In the genomic region with DNA sequence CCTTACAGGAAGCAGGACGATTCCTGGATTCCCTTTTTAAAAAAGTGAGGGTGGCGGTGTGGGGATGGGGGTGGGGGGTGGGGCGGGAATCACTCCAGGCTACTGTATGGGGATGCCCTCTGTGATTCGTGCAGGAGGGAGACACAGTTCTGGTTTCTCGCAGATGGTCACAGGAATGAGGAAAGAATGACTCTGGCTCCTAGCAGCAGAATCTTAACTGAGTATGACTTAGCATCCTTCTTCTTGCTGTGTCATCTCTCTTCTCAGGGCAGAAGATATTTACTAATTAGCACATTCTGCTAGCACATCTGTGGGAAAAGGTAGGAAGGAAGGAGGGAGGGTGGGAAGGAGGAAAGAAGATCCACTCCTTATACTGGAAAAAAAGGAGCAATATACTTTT, we compare ENCODE assay signal across 5 cellular contexts.
DNase-seq lines count a peak whose midpoint lies in the region; ATAC-seq, FAIRE-seq and TF ChIP-seq lines count a peak whose summit lies in the region.
"Not testable (repeated sequence)": the region's sequence is repeated elsewhere in the genome, so short reads cannot be mapped to it uniquely, and the experiment has no call there.

No MANE protein-coding gene starts in this region.

- not testable (repeated sequence) for H3K27ac ChIP-seq in K562 (ENCODE audit: extremely low read depth, low read depth, low read length); mesendoderm (ENCODE audit: low read depth, low read length)

- H3K9me3 ChIP-seq in K562 (replicated peaks; ENCODE audit: control insufficient read depth, insufficient read depth, low read depth, low read length): not testable (repeated sequence)

- TF ChIP-seq CTCF in WTC11 (IDR thresholded peaks at IDR 0.05); K562 (IDR thresholded peaks at IDR 0.05 in 2 of 3, conservative IDR thresholded peaks at IDR 0.05 in 1 of 3; ENCODE audit: insufficient read depth in 2 of 3, low read depth in 1 of 3, low read length in 3 of 3): not testable (repeated sequence)

- no CpG with 5 or more reads among the region's 5 CpGs for WGBS in K562 (ENCODE audit: insufficient coverage, low coverage, missing lambda C conversion rate)
- no CpG with 5 or more reads among the region's 5 CpGs for WGBS in mesendoderm (ENCODE audit: extremely low coverage, insufficient coverage, low lambda C conversion rate)

- H3K9me3 Mint-ChIP-seq in WTC11: not testable (repeated sequence)

- not testable (repeated sequence) for H3K4me1 ChIP-seq in K562 (replicated peaks in 1 of 2; ENCODE audit: control insufficient read depth in 2 of 2, insufficient read depth in 2 of 2, low read length in 2 of 2); mesendoderm (ENCODE audit: control insufficient read depth, low read depth, low read length)

- TF ChIP-seq EP300 in K562 (IDR thresholded peaks at IDR 0.05; ENCODE audit: low read length): not testable (repeated sequence)

- H3K9me1 ChIP-seq in K562 (ENCODE audit: control insufficient read depth, insufficient read depth, low read length): not testable (repeated sequence)

- not testable (repeated sequence) for H3K9ac ChIP-seq in K562 (ENCODE audit: insufficient read depth in 1 of 2, low read depth in 2 of 2, low read length in 2 of 2); mesendoderm (ENCODE audit: low read length)

- H3K4me2 ChIP-seq in K562 (ENCODE audit: insufficient read depth, low read length); mesendoderm (ENCODE audit: low read length): not testable (repeated sequence)

- not testable (repeated sequence) for H2BK15ac ChIP-seq in mesendoderm (replicated peaks; ENCODE audit: low read depth)

- not testable (repeated sequence) for H2BK5ac ChIP-seq in mesendoderm (ENCODE audit: low read length)

- intact Hi-C loops in K562 (cut with micrococcal nuclease): not testable (repeated sequence)

- not testable (repeated sequence) for H2AK5ac ChIP-seq in mesendoderm (ENCODE audit: low read length)

- H3K4me1 Mint-ChIP-seq in WTC11: peaks cover 24% of the 10 kb centered on the region

- not testable (repeated sequence) for H3K4ac ChIP-seq in mesendoderm (ENCODE audit: low read depth, low read length)

- CTCF ChIA-PET in WTC11 (lab: Charles Lee); K562 (lab: Yijun Ruan, JAX; ENCODE audit: low intra/inter-chr PET ratio): not testable (repeated sequence)

- ATAC-seq in WTC11 (peak; percentile 36; the same call in 1 of the 2 replicates), K562 (peak; percentile 66)

- not testable (repeated sequence) for H3K23ac ChIP-seq in mesendoderm (ENCODE audit: low read length)

- H3K56ac ChIP-seq in mesendoderm (ENCODE audit: low read length): not testable (repeated sequence)

- not testable (repeated sequence) for H3K27ac Mint-ChIP-seq in WTC11

- not testable (repeated sequence) for H3K4me3 Mint-ChIP-seq in WTC11

- BruUV-seq in K562 (replicated peaks; lab: Mats Ljungman, UMichigan): not testable (repeated sequence)

- POLR2A ChIA-PET in WTC11 (lab: Charles Lee); K562 (lab: Yijun Ruan, JAX): not testable (repeated sequence)

- not testable (repeated sequence) for H3K27me3 ChIP-seq in K562 (ENCODE audit: control insufficient read depth in 2 of 2, insufficient read depth in 2 of 2, low read length in 2 of 2); mesendoderm (ENCODE audit: insufficient read depth, low read length, poor library complexity)

- not testable (repeated sequence) for H3K4me3 ChIP-seq in K562; mesendoderm (ENCODE audit: low read length)

- H2AFZ ChIP-seq in K562 (ENCODE audit: low read depth, low read length): not testable (repeated sequence)

- DNase-seq in H54 (ENCODE audit: insufficient read length, low spot score); WTC11 (ENCODE audit: low spot score): not testable (repeated sequence)
- peak in 1 of 4 experiments; percentile 1 for DNase-seq in K562 (ENCODE audit: extremely low read depth in 1 of 4, low spot score in 3 of 4)
- DNase-seq in iPS-NIHi7 (ENCODE audit: extremely low spot score): peak; percentile 3
- DNase-seq in mesendoderm: peak; percentile 48

- H3K79me2 ChIP-seq in K562 (ENCODE audit: control insufficient read depth, insufficient read depth, low read length); mesendoderm (ENCODE audit: control insufficient read depth, insufficient read depth, low read length): not testable (repeated sequence)

- in situ Hi-C loops in K562 (cut with MboI): not testable (repeated sequence)

- H3K79me1 ChIP-seq in mesendoderm (ENCODE audit: low read length): not testable (repeated sequence)

- H3K36me3 ChIP-seq in K562 (ENCODE audit: control insufficient read depth, insufficient read depth, low read length); mesendoderm (ENCODE audit: control insufficient read depth, insufficient read depth, low read length): not testable (repeated sequence)

- not testable (repeated sequence) for TF ChIP-seq POLR2A in H54 (IDR thresholded peaks at IDR 0.05; ENCODE audit: low read depth, low read length); K562 (conservative IDR thresholded peaks at IDR 0.05)

- not testable (repeated sequence) for H3K36me3 Mint-ChIP-seq in WTC11

- H3K18ac ChIP-seq in mesendoderm (ENCODE audit: low read length): not testable (repeated sequence)

- peak; percentile 65 for FAIRE-seq in H54 (lab: Jason Lieb, UNC)
- peak; percentile 11 for FAIRE-seq in K562 (lab: Jason Lieb, UNC)

- not testable (repeated sequence) for H4K8ac ChIP-seq in mesendoderm (ENCODE audit: low read depth, low read length)

- TF ChIP-seq RAD21 in K562 (CRISPR knock-in tag; conservative IDR thresholded peaks at IDR 0.05 in 1 of 2, IDR thresholded peaks at IDR 0.05 in 1 of 2): not testable (repeated sequence)

- not testable (repeated sequence) for H2BK120ac ChIP-seq in mesendoderm (ENCODE audit: low read depth, low read length)

- not testable (repeated sequence) for H4K20me1 ChIP-seq in K562 (replicated peaks; ENCODE audit: control insufficient read depth, insufficient read depth, low read length)

- H3K27me3 Mint-ChIP-seq in WTC11 (ENCODE audit: low read depth): not testable (repeated sequence)

- not testable (repeated sequence) for H4K5ac ChIP-seq in mesendoderm (ENCODE audit: low read length)

TF ChIP-seq in K562, 482 proteins besides CTCF, POLR2A, EP300 and RAD21:
- peak; percentile 53; the same call in 1 of the 2 replicates for TF ChIP-seq NFE2 (IDR thresholded peaks at IDR 0.05; ENCODE audit: low read depth)
TF ChIP-seq in K562: peak in this region for 1; not testable (repeated sequence) for 481.
